26 cellular contexts compared by ENCODE assay signal in genomic region chr21:36721817-36722216, GRCh38. TPM values are rescaled to one million over a fixed set of nuclear protein-coding genes. Genes with fewer than 3 reads are reported as not detected.
"Had no signal": no experiment of that assay in that cellular context is flagged by ENCODE, and none has a peak within 500 bp of the region (broad histone marks: within the 10 kb centered on the region; RNA-seq: fewer than 3 reads in every experiment).

No MANE protein-coding gene starts in this region.

- H3K27ac ChIP-seq: brain microvascular endothelial cell had no signal

- ATAC-seq: activated CD8-positive, alpha-beta T cell treated with anti-CD3 and anti-CD28 coated beads for 36 hours; Panc1; Right ventricle myocardium inferior; SK-N-SH treated with all-trans-retinoic acid at 6 μM for 48 hours had no signal

- DNase-seq: activated CD4-positive, alpha-beta T cell treated with anti-CD3 and anti-CD28 coated beads, Interleukin-2, amount 10 ng/mL, durations not matched to agents 24 days and 14 days; activated CD4-positive, alpha-beta T cell treated with anti-CD3 and anti-CD28 coated beads, Interleukin-2, amount 50 U/mL, for 4 hours; activated CD8-positive, alpha-beta T cell treated with anti-CD3 and anti-CD28 coated beads for 36 hours; activated naive CD4-positive, alpha-beta T cell treated with anti-CD3 and anti-CD28 coated beads, Interleukin-2, amount 10 ng/mL, durations not matched to agents 7 days and 5 days; activated T-cell treated with anti-CD3 and anti-CD28 coated beads, Interleukin-2, amount 50 U/mL, for 1 hour; amniotic stem cell; brain microvascular endothelial cell; IMR-90; Karpas-422; KBM-7; NCI-H1105; NCI-H1417 treated with DMSO at 0.1 percent for 48 hours; NCI-H187 treated with DMSO at 0.1 percent for 48 hours; NCI-H2081 treated with DMSO at 0.1 percent for 48 hours; NCI-H226; NCI-H524 treated with DMSO at 0.1 percent for 48 hours; RPMI8226; SIG-M5; T-helper 1 cell; T-helper 2 cell; T-helper 9 cell had no signal

- H3K36me3 ChIP-seq: brain microvascular endothelial cell had no signal

RNA-seq across cellular contexts. Expression of gene SIM2, which starts 22.9 kb away (rescaled TPM):
- total RNA-seq: activated CD8-positive, alpha-beta memory T cell treated with anti-CD3 and anti-CD28 coated beads for 36 hours; activated CD8-positive, alpha-beta T cell treated with anti-CD3 and anti-CD28 coated beads for 36 hours; aorta; Right ventricle myocardium inferior had no signal
- polyA plus RNA-seq: aorta had no signal
